In genomic region chr17:8593830-8594229, GRCh38 we compare ENCODE assay signal across 7 cellular contexts.
"Had no signal": no experiment of that assay in that cellular context is flagged by ENCODE, and none has a peak within 500 bp of the region (broad histone marks: within the 10 kb centered on the region; RNA-seq: fewer than 3 reads in every experiment).

No MANE protein-coding gene starts in this region.

- FAIRE-seq: HTR-8/SVneo, K562 had no signal

- DNase-seq: IMR-90, KBM-7, KG1 had no signal

- H3K9ac ChIP-seq: KMS-11 had no signal

- H3K4me3 ChIP-seq: K562 had no signal

- H3K27ac ChIP-seq: HL-60, KMS-11 had no signal

- H3K4me2 ChIP-seq: KMS-11 had no signal

- ATAC-seq: K562 had no signal
